Comparison of ENCODE assay signal across 1 cellular context in the genomic region with DNA sequence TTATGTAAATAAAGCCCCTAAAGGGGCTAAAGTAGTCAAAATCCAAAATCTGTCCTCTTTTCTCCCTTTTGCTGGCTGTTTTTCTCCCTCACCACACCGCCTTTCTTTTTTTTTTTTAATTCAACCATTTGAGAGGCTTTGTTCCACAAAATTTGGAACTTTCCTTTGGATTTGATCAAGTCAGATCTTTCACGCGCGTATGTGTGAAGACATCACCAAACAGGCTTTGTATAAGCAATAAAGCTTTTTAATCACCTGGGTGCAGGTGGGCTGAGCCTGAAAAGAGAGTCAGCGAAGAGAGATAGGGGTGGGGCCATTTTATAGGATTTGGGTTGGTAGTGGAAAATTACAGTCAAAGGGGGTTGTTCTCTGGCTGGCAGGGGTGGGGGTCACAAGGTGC.
A peak's percentile ranks its signal among the peaks of the same experiment; 100 is the strongest.
TF ChIP-seq lines count a peak whose summit lies in the region.

No MANE protein-coding gene starts in this region.

TF ChIP-seq in H1, 55 proteins besides CTCF, POLR2A, EP300 and RAD21:
- TF ChIP-seq, protein P1, sequence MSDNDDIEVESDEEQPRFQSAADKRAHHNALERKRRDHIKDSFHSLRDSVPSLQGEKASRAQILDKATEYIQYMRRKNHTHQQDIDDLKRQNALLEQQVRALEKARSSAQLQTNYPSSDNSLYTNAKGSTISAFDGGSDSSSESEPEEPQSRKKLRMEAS (IDR thresholded peaks at IDR 0.05), result no peak
- TF ChIP-seq SRF (IDR thresholded peaks at IDR 0.05; ENCODE audit: low read depth, low read length) (no peak), RNF2 (IDR thresholded peaks at IDR 0.05; ENCODE audit: borderline replicate concordance, low read depth, low read length, missing control alignments, poor library complexity, severe bottlenecking) (no peak), SIN3A (conservative IDR thresholded peaks at IDR 0.05 in 1 of 2, IDR thresholded peaks at IDR 0.05 in 1 of 2; ENCODE audit: low read depth in 1 of 2, low read length in 2 of 2) (no peak), CEBPB (IDR thresholded peaks at IDR 0.05; ENCODE audit: low read depth, low read length) (no peak), TAF7 (optimal IDR thresholded peaks at IDR 0.05; ENCODE audit: borderline replicate concordance, low read depth, low read length) (no peak), TAF1 (IDR thresholded peaks at IDR 0.05; ENCODE audit: low read depth, low read length) (0 out of 2 replicates have a peak, but pooled peaks have one; percentile 39), BACH1 (IDR thresholded peaks at IDR 0.05; ENCODE audit: low read length) (no peak), ASH2L (IDR thresholded peaks at IDR 0.05; ENCODE audit: low read length) (peak; percentile 50), CBX8 (IDR thresholded peaks at IDR 0.05; ENCODE audit: borderline replicate concordance, low read depth, low read length) (no peak)
- TF ChIP-seq, protein P2, sequence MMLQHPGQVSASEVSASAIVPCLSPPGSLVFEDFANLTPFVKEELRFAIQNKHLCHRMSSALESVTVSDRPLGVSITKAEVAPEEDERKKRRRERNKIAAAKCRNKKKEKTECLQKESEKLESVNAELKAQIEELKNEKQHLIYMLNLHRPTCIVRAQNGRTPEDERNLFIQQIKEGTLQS (IDR thresholded peaks at IDR 0.05; ENCODE audit: insufficient read depth, low read depth, low read length), result no peak
